In genomic region chr14:89957791-89958190, GRCh38 we compare ENCODE assay signal across 11 cellular contexts. TPM values are rescaled to one million over a fixed set of nuclear protein-coding genes. Genes with fewer than 3 reads are reported as not detected.
DNase-seq lines count a peak whose midpoint lies in the region; ATAC-seq and TF ChIP-seq lines count a peak whose summit lies in the region.
"Had no signal": no experiment of that assay in that cellular context is flagged by ENCODE, and none has a peak within 500 bp of the region (broad histone marks: within the 10 kb centered on the region; RNA-seq: fewer than 3 reads in every experiment).

No MANE protein-coding gene starts in this region.

- intact Hi-C loops in Caco-2 (cut with micrococcal nuclease; ENCODE audit: unreplicated experiment) = no loop called here
- intact Hi-C loops in left colon (cut with DNase I, micrococcal nuclease) = no loop called here

- no peak overlapping the region for H3K27ac Mint-ChIP-seq in Caco-2 (ENCODE audit: unreplicated experiment)
- no peak overlapping the region for H3K27ac Mint-ChIP-seq in nephron progenitor cell

- H3K36me3 ChIP-seq in Caco-2 (ENCODE audit: control insufficient read depth, insufficient read depth, low read length) (peaks cover 7% of the 10 kb centered on the region), HUES6 (ENCODE audit: control insufficient read depth, insufficient read depth, low read length) (peaks cover 17% of the 10 kb centered on the region; the same call in 1 of the 2 replicates)

- no peaks in the 10 kb centered on the region for H3K27me3 ChIP-seq in Caco-2 (replicated peaks; ENCODE audit: control insufficient read depth, insufficient read depth, low read length)
- no peaks in the 10 kb centered on the region for H3K27me3 ChIP-seq in HUES6 (ENCODE audit: control insufficient read depth, insufficient read depth, low read length)
- H3K27me3 ChIP-seq: stomach had no signal

- H3K27ac ChIP-seq in HUES6 (ENCODE audit: low read depth, low read length) = no peak overlapping the region

- peaks cover 33% of the 10 kb centered on the region for H3K36me3 Mint-ChIP-seq in Caco-2 (ENCODE audit: insufficient read depth, unreplicated experiment)
- H3K36me3 Mint-ChIP-seq in nephron progenitor cell (ENCODE audit: low read depth) = peaks cover 25% of the 10 kb centered on the region

- no peak for DNase-seq in Caco-2
- peak; percentile 11 for DNase-seq in astrocyte of the hippocampus (ENCODE audit: low read depth, low spot score)
- no peak for DNase-seq in nephron progenitor cell
- DNase-seq in NCI-H1092 (lab: John Stamatoyannopoulos, UW) = no peak
- no peak for DNase-seq in left colon
- DNase-seq in AG08395 (ENCODE audit: low spot score) = no peak
- DNase-seq: H7; NCI-H524 treated with DMSO at 0.1 percent for 48 hours; stimulated activated CD4-positive, alpha-beta T cell treated with anti-CD3 and anti-CD28 coated beads, Interleukin-15, amount 100 ng/mL, for 24 hours; stomach had no signal

- H3K9ac ChIP-seq in HUES6 (ENCODE audit: low read length) = no peak overlapping the region

- H3K9me3 ChIP-seq in Caco-2 = no peaks in the 10 kb centered on the region
- H3K9me3 ChIP-seq in HUES6 (ENCODE audit: control insufficient read depth, insufficient read depth, low read depth, low read length) = no peaks in the 10 kb centered on the region
- H3K9me3 ChIP-seq: stomach had no signal

- ATAC-seq in left colon = no peak

- H3K4me1 Mint-ChIP-seq in Caco-2 (ENCODE audit: low read depth, unreplicated experiment) (peaks cover 25% of the 10 kb centered on the region), nephron progenitor cell (peaks cover 44% of the 10 kb centered on the region)

- peaks cover 13% of the 10 kb centered on the region for H3K4me1 ChIP-seq in Caco-2
- H3K4me1 ChIP-seq in HUES6 (ENCODE audit: control insufficient read depth, insufficient read depth, low read length) = peaks cover 34% of the 10 kb centered on the region

- peak overlapping the region; percentile 93 for H3K4me3 Mint-ChIP-seq in Caco-2 (ENCODE audit: unreplicated experiment)
- peak overlapping the region; percentile 95 for H3K4me3 Mint-ChIP-seq in nephron progenitor cell

- H3K4me3 ChIP-seq in Caco-2 (ENCODE audit: low read depth, low read length) = no peak overlapping the region
- peak overlapping the region; percentile 88; the same call in 1 of the 2 replicates for H3K4me3 ChIP-seq in HUES6 (ENCODE audit: low read depth, low read length)
- H3K4me3 ChIP-seq: stomach had no signal

- POLR2A ChIA-PET in Caco-2 (lab: Charles Lee) = no interaction called here

- CTCF ChIA-PET in Caco-2 (lab: Charles Lee) = interaction anchor here (0.5 kb wide), 1 partner anchor 325 kb away, joined by 3 read pairs; no protein-coding TSS in a partner anchor

- H3K9me3 Mint-ChIP-seq in Caco-2 (ENCODE audit: unreplicated experiment) (no peaks in the 10 kb centered on the region), nephron progenitor cell (no peaks in the 10 kb centered on the region)

- H3K27me3 Mint-ChIP-seq in Caco-2 (ENCODE audit: insufficient read depth, unreplicated experiment) (no peaks in the 10 kb centered on the region), nephron progenitor cell (ENCODE audit: low read depth, poor library complexity) (peaks cover 2% of the 10 kb centered on the region)

- no TSS peak for BruUV-seq in Caco-2 (replicated peaks; lab: Mats Ljungman, UMichigan)

- TF ChIP-seq CTCF in Caco-2 (IDR thresholded peaks at IDR 0.05; ENCODE audit: insufficient read depth in 1 of 2, low read depth in 1 of 2, low read length in 1 of 2, severe bottlenecking in 1 of 2, unreplicated experiment in 1 of 2) (no peak), nephron progenitor cell (IDR thresholded peaks at IDR 0.05) (no peak)

RNA-seq across cellular contexts. Expression of gene TDP1, which starts 2.1 kb away (rescaled TPM):
- total RNA-seq in Caco-2 (2022) (29.0 and 29.2 TPM in 2 replicates), left colon (10 to 100 TPM; 12.6 to 13.2 TPM)

RNA-seq across cellular contexts. Expression of gene EFCAB11, which starts 3.3 kb away (rescaled TPM):
- total RNA-seq in Caco-2 (2022) = 33.1 and 36.2 TPM in 2 replicates
- 1 to 10 TPM; 5.8 to 7.7 TPM for total RNA-seq in left colon
